Comparison of ENCODE assay signal across 12 cellular contexts in genomic region chr5:109645591-109646236, GRCh38. TPM values are rescaled to one million over a fixed set of nuclear protein-coding genes. Genes with fewer than 3 reads are reported as not detected.
A peak's percentile ranks its signal among the peaks of the same experiment; 100 is the strongest.
DNase-seq lines count a peak whose midpoint lies in the region; ATAC-seq and TF ChIP-seq lines count a peak whose summit lies in the region.
"Had no signal": no experiment of that assay in that cellular context is flagged by ENCODE, and none has a peak within 500 bp of the region (broad histone marks: within the 10 kb centered on the region; RNA-seq: fewer than 3 reads in every experiment).

No MANE protein-coding gene starts in this region.

- DNase-seq in D341Med (ENCODE audit: low spot score) (peak; percentile 38), NCI-H2107 (lab: John Stamatoyannopoulos, UW) (peak; percentile 11), WTC11 (ENCODE audit: low spot score) (peak; percentile 38), myocyte (ENCODE audit: low read depth) (peak; percentile 96), DMS114 treated with DMSO at 0.1 percent for 48 hours (lab: John Stamatoyannopoulos, UW; ENCODE audit: unreplicated experiment) (no peak), NOMO-1 treated with dmso at 0.1 percent for 144 hours (lab: John Stamatoyannopoulos, UW; ENCODE audit: unreplicated experiment) (no peak)
- no peak for DNase-seq in stimulated activated effector memory CD8-positive, alpha-beta T cell treated with anti-CD3 and anti-CD28 coated beads, Interleukin-12 subunit alpha, Interleukin-12 subunit beta, amount 100 ng/mL, for 72 hours (ENCODE audit: low spot score in 2 of 2)
- DNase-seq: activated CD4-positive, alpha-beta T cell treated with anti-CD3 and anti-CD28 coated beads for 36 hours; activated naive CD4-positive, alpha-beta T cell treated with anti-CD3 and anti-CD28 coated beads for 36 hours; cortex of kidney; small intestine had no signal

- CTCF ChIA-PET in WTC11 (lab: Charles Lee): interaction anchor here (2.1 kb wide), 1 partner anchor 43 kb away, joined by 7 read pairs; no protein-coding TSS in a partner anchor

- POLR2A ChIA-PET in WTC11 (lab: Charles Lee): no interaction called here

- H3K9me3 Mint-ChIP-seq in WTC11: peaks cover 20% of the 10 kb centered on the region
- no peaks in the 10 kb centered on the region for H3K9me3 Mint-ChIP-seq in stimulated activated effector memory CD8-positive, alpha-beta T cell treated with anti-CD3 and anti-CD28 coated beads, Interleukin-12 subunit alpha, Interleukin-12 subunit beta, amount 100 ng/mL, for 72 hours
- H3K9me3 Mint-ChIP-seq: activated naive CD4-positive, alpha-beta T cell treated with anti-CD3 and anti-CD28 coated beads for 36 hours had no signal

- H3K27me3 Mint-ChIP-seq in WTC11 (ENCODE audit: low read depth): no peaks in the 10 kb centered on the region
- H3K27me3 Mint-ChIP-seq: activated CD4-positive, alpha-beta T cell treated with anti-CD3 and anti-CD28 coated beads for 36 hours had no signal

- peaks cover 10% of the 10 kb centered on the region for H3K36me3 Mint-ChIP-seq in WTC11
- H3K36me3 Mint-ChIP-seq in stimulated activated effector memory CD8-positive, alpha-beta T cell treated with anti-CD3 and anti-CD28 coated beads, Interleukin-12 subunit alpha, Interleukin-12 subunit beta, amount 100 ng/mL, for 72 hours: no peaks in the 10 kb centered on the region

- H3K4me1 Mint-ChIP-seq in WTC11: peaks cover 44% of the 10 kb centered on the region
- no peaks in the 10 kb centered on the region for H3K4me1 Mint-ChIP-seq in stimulated activated effector memory CD8-positive, alpha-beta T cell treated with anti-CD3 and anti-CD28 coated beads, Interleukin-12 subunit alpha, Interleukin-12 subunit beta, amount 100 ng/mL, for 72 hours
- H3K4me1 Mint-ChIP-seq: activated CD4-positive, alpha-beta T cell treated with anti-CD3 and anti-CD28 coated beads for 36 hours had no signal

- TF ChIP-seq CTCF in WTC11 (IDR thresholded peaks at IDR 0.05): no peak

- H3K4me3 Mint-ChIP-seq in WTC11: no peak overlapping the region
- H3K4me3 Mint-ChIP-seq in stimulated activated effector memory CD8-positive, alpha-beta T cell treated with anti-CD3 and anti-CD28 coated beads, Interleukin-12 subunit alpha, Interleukin-12 subunit beta, amount 100 ng/mL, for 72 hours: no peak overlapping the region
- H3K4me3 Mint-ChIP-seq: activated CD4-positive, alpha-beta T cell treated with anti-CD3 and anti-CD28 coated beads for 36 hours; activated naive CD4-positive, alpha-beta T cell treated with anti-CD3 and anti-CD28 coated beads for 36 hours had no signal

- peak overlapping the region; percentile 92 for H3K27ac Mint-ChIP-seq in WTC11
- H3K27ac Mint-ChIP-seq in stimulated activated effector memory CD8-positive, alpha-beta T cell treated with anti-CD3 and anti-CD28 coated beads, Interleukin-12 subunit alpha, Interleukin-12 subunit beta, amount 100 ng/mL, for 72 hours: no peak overlapping the region
- H3K27ac Mint-ChIP-seq: activated CD4-positive, alpha-beta T cell treated with anti-CD3 and anti-CD28 coated beads for 36 hours; activated naive CD4-positive, alpha-beta T cell treated with anti-CD3 and anti-CD28 coated beads for 36 hours had no signal

- ATAC-seq in WTC11 (peak; percentile 40), HG03342 (IDR thresholded peaks at IDR 0.05; ENCODE audit: unreplicated experiment) (no peak)
- no peak for ATAC-seq in stimulated activated effector memory CD8-positive, alpha-beta T cell treated with anti-CD3 and anti-CD28 coated beads, Interleukin-12 subunit alpha, Interleukin-12 subunit beta, amount 100 ng/mL, for 72 hours
- ATAC-seq: activated CD4-positive, alpha-beta T cell treated with anti-CD3 and anti-CD28 coated beads for 36 hours had no signal

TF ChIP-seq in WTC11, 78 proteins besides CTCF, POLR2A, EP300 and RAD21:
- no peak for TF ChIP-seq MYBL2 (CRISPR knock-in tag; IDR thresholded peaks at IDR 0.05)
- no peak for TF ChIP-seq PRRX2 (CRISPR knock-in tag; IDR thresholded peaks at IDR 0.05)
- no peak for TF ChIP-seq TEAD4 (CRISPR knock-in tag; IDR thresholded peaks at IDR 0.05)
- TF ChIP-seq NFATC4 (CRISPR knock-in tag; IDR thresholded peaks at IDR 0.05): no peak
- no peak for TF ChIP-seq ATF3 (CRISPR knock-in tag; conservative IDR thresholded peaks at IDR 0.05)
- TF ChIP-seq FOXJ3 (CRISPR knock-in tag; IDR thresholded peaks at IDR 0.05; ENCODE audit: borderline replicate concordance): no peak
- TF ChIP-seq ZBTB21 (CRISPR knock-in tag; IDR thresholded peaks at IDR 0.05; ENCODE audit: borderline replicate concordance): no peak
- no peak for TF ChIP-seq JUN (CRISPR knock-in tag; IDR thresholded peaks at IDR 0.05)
- no peak for TF ChIP-seq MXD4 (CRISPR knock-in tag; IDR thresholded peaks at IDR 0.05; ENCODE audit: borderline replicate concordance)
- TF ChIP-seq NFYB (CRISPR knock-in tag; conservative IDR thresholded peaks at IDR 0.05; ENCODE audit: low read depth): no peak
- TF ChIP-seq ZNF138 (CRISPR knock-in tag; conservative IDR thresholded peaks at IDR 0.05): no peak
- TF ChIP-seq ZNF232 (CRISPR knock-in tag; IDR thresholded peaks at IDR 0.05): no peak
- TF ChIP-seq ZNF671 (CRISPR knock-in tag; IDR thresholded peaks at IDR 0.05): no peak
- TF ChIP-seq USF2 (CRISPR knock-in tag; IDR thresholded peaks at IDR 0.05): no peak
- TF ChIP-seq NR2C2 (CRISPR knock-in tag; IDR thresholded peaks at IDR 0.05): no peak
- TF ChIP-seq ETV6 (CRISPR knock-in tag; IDR thresholded peaks at IDR 0.05): no peak
- no peak for TF ChIP-seq FOXP1 (CRISPR knock-in tag; IDR thresholded peaks at IDR 0.05; ENCODE audit: borderline replicate concordance)
TF ChIP-seq in WTC11: peak in this region for 0.

RNA-seq across cellular contexts. Expression of gene MAN2A1, which starts 44.0 kb away (rescaled TPM):
- total RNA-seq in WTC11 (2021) (82.2 to 86.6 TPM (median 83.5 TPM) in 3 replicates), myocyte (84.9 and 92.2 TPM in 2 replicates)
- polyA plus RNA-seq in myocyte (2012): 29.3 TPM

Comparison
In these comparisons a context has a peak if more than half of its experiments do, and no peak if none do; other contexts are left out.
1. DNase-seq: peak in D341Med (single experiment), NCI-H2107 (single experiment), WTC11 (single experiment) and myocyte (single experiment); none in stimulated activated effector memory CD8-positive, alpha-beta T cell treated with anti-CD3 and anti-CD28 coated beads, Interleukin-12 subunit alpha, Interleukin-12 subunit beta, amount 100 ng/mL, for 72 hours (0 of 2), DMS114 treated with DMSO at 0.1 percent for 48 hours (single experiment) and NOMO-1 treated with dmso at 0.1 percent for 144 hours (single experiment).